Comparison of ENCODE assay signal across 8 cellular contexts in the genomic region with DNA sequence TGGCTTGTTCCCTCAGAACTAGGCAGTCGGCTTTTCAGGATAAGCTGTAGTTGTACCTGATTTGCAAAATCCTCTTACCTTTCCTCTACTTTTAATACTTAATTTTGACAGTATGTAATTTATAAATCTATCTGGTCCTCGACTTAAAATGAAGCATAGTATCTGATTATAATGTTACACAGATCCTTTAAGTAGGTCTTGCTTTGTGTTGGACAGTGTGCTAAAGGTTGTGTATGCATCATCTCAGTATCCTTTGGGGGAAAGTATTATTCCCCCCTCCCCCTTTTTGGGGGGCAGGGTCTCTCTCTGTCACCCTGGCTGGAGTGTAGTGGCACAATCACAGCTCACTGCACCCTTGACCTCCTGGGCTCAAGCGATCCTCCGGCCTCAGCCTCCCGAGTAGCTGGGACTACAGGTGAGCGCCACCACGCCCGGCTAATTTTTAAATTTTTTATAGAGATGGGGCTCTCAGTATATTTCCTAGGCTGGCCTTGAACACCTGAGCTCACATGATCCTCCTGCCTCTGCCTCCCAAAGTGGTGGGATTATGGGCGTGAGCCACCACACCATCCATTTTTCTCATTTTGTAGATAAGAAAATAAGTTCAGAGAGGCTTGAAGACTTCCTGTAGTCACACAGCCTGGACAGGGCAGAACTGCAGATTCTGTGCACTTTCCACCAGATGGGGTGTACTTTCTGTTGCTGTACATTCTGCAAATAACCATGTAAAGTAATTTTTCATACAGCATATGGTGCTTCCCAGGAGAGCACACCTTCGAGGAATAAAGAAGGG. TPM values are rescaled to one million over a fixed set of nuclear protein-coding genes. Genes with fewer than 3 reads are reported as not detected.
DNase-seq lines count a peak whose midpoint lies in the region; ATAC-seq and TF ChIP-seq lines count a peak whose summit lies in the region.

No MANE protein-coding gene starts in this region.

- dilution Hi-C loops in IMR-90 (cut with HindIII; ENCODE audit: low sequenced_read_pairs, unreplicated experiment) = no loop called here

- H3K4me1 ChIP-seq in IMR-90 (ENCODE audit: control insufficient read depth, insufficient read depth, low read length) (no peaks in the 10 kb centered on the region), neural progenitor cell (peaks cover 16% of the 10 kb centered on the region)

- peak overlapping the region; percentile 28; the same call in 1 of the 2 replicates for H2AK5ac ChIP-seq in IMR-90 (ENCODE audit: low read depth, low read length)

- H4K8ac ChIP-seq in IMR-90 (ENCODE audit: low read depth in 2 of 2, low read length in 2 of 2) = peak overlapping the region in 1 of 2 experiments; percentile 66; a peak in 2 of 4 replicates

- peaks cover 40% of the 10 kb centered on the region for H3K4me1 Mint-ChIP-seq in CD4-positive, alpha-beta T cell (ENCODE audit: low read depth)
- peaks cover 15% of the 10 kb centered on the region for H3K4me1 Mint-ChIP-seq in neural progenitor cell

- no peak overlapping the region for H3K14ac ChIP-seq in IMR-90 (replicated peaks; ENCODE audit: low read depth, low read length)

- peak overlapping the region; percentile 70; the same call in 1 of the 2 replicates for H3K23ac ChIP-seq in IMR-90 (ENCODE audit: low read depth, low read length)

- WGBS in IMR-90 (ENCODE audit: extremely low coverage in 2 of 2, insufficient read length in 1 of 2), 2 experiments = no CpG with 5 or more reads among the region's 10 CpGs

- H3K4me3 Mint-ChIP-seq in CD4-positive, alpha-beta T cell = peak overlapping the region; percentile 99
- peak overlapping the region; percentile 98 for H3K4me3 Mint-ChIP-seq in neural progenitor cell

- peak overlapping the region; percentile 36; the same call in 1 of the 2 replicates for H4K91ac ChIP-seq in IMR-90 (ENCODE audit: insufficient read depth, low read depth, low read length)

- H3K9me3 Mint-ChIP-seq in CD4-positive, alpha-beta T cell = no peaks in the 10 kb centered on the region
- no peaks in the 10 kb centered on the region for H3K9me3 Mint-ChIP-seq in neural progenitor cell

- peak overlapping the region; percentile 57 for H2BK5ac ChIP-seq in IMR-90 (ENCODE audit: low read depth, low read length, poor library complexity, severe bottlenecking)

- in situ Hi-C loops in IMR-90 (cut with MboI; ENCODE audit: low sequenced_read_pairs) = no loop called here

- peak overlapping the region; percentile 17; the same call in 1 of the 2 replicates for H3K9ac ChIP-seq in IMR-90 (ENCODE audit: low read depth, low read length)
- no peak overlapping the region for H3K9ac ChIP-seq in neural progenitor cell

- peak overlapping the region; percentile 70 for H3K4ac ChIP-seq in IMR-90 (ENCODE audit: low read depth, low read length)

- intact Hi-C loops in CD4-positive, alpha-beta T cell (cut with DNase I, micrococcal nuclease) = loop anchor here in 1 of 2 experiments (1.0 to 10.0 kb wide), 9 partner anchors 10 to 1149 kb away; partner anchors contain the start of genes ACBD6, IER5, MR1 and QSOX1
- intact Hi-C loops in IMR-90 (cut with micrococcal nuclease) = loop anchor here (5.0 to 10.0 kb wide), 3 partner anchors 69 to 509 kb away; no protein-coding TSS in a partner anchor

- peak overlapping the region; percentile 36; the same call in 1 of the 2 replicates for H2BK120ac ChIP-seq in IMR-90 (ENCODE audit: low read depth, low read length)

- no peak overlapping the region; the same call in 1 of the 2 replicates for H2BK20ac ChIP-seq in IMR-90 (ENCODE audit: low read depth, low read length)

- H3F3A ChIP-seq in neural progenitor cell (ENCODE audit: low read depth) = peaks cover 16% of the 10 kb centered on the region

- peak overlapping the region; percentile 98 for H3K27ac Mint-ChIP-seq in CD4-positive, alpha-beta T cell
- H3K27ac Mint-ChIP-seq in neural progenitor cell = no peak overlapping the region

- H3K27ac ChIP-seq in CD4-positive, alpha-beta T cell (ENCODE audit: low read depth, low read length) = no peak overlapping the region
- H3K27ac ChIP-seq in IMR-90 (ENCODE audit: insufficient read depth, low read length) (no peak overlapping the region), cingulate gyrus (ENCODE audit: low read depth, low read length) (peak overlapping the region; percentile 4), neural progenitor cell (no peak overlapping the region)

- H2AK9ac ChIP-seq in IMR-90 (replicated peaks; ENCODE audit: low read depth, low read length, poor library complexity) = no peak overlapping the region

- H3K79me1 ChIP-seq in IMR-90 (ENCODE audit: low read depth in 1 of 2, low read length in 2 of 2) = peaks cover 0 to 32% of the 10 kb centered on the region in 2 experiments; a peak in 3 of 4 replicates

- 0 out of 3 replicates have a peak overlapping the region, but pooled peaks have one; percentile 31 for H2BK15ac ChIP-seq in IMR-90 (ENCODE audit: low read depth, low read length)

- H3K18ac ChIP-seq in IMR-90 (ENCODE audit: low read depth, low read length) = no peak overlapping the region

- H3K4me3 ChIP-seq in IMR-90 (ENCODE audit: insufficient read depth, low read depth, low read length) (peak overlapping the region; percentile 27; the same call in 1 of the 2 replicates), neural progenitor cell (peak overlapping the region; percentile 82)

- no peak for TF ChIP-seq POLR2A in IMR-90 (IDR thresholded peaks at IDR 0.05; ENCODE audit: low read depth, low read length)

- H3K27me3 Mint-ChIP-seq in CD4-positive, alpha-beta T cell = peaks cover 12% of the 10 kb centered on the region
- H3K27me3 Mint-ChIP-seq in neural progenitor cell (ENCODE audit: insufficient read depth, low read depth) = peaks cover 9% of the 10 kb centered on the region

- peaks cover 8% of the 10 kb centered on the region for H3K9me1 ChIP-seq in IMR-90 (ENCODE audit: insufficient read depth, low read length)

- ATAC-seq in CD4-positive, alpha-beta T cell (ENCODE audit: poor library complexity) = no peak
- no peak for ATAC-seq in IMR-90 (ENCODE audit: low read depth)
- no peak for ATAC-seq in HG02870 (IDR thresholded peaks at IDR 0.05; ENCODE audit: unreplicated experiment)
- no peak for ATAC-seq in HG02588 (IDR thresholded peaks at IDR 0.05; ENCODE audit: unreplicated experiment)

- peak overlapping the region; percentile 52; the same call in 1 of the 2 replicates for H3K56ac ChIP-seq in IMR-90 (ENCODE audit: extremely low read depth, insufficient read depth, low read length)

- H2AFZ ChIP-seq in IMR-90 (replicated peaks; ENCODE audit: low read length, poor library complexity) (peak overlapping the region; percentile 69), neural progenitor cell (replicated peaks) (no peak overlapping the region)

- POLR2A ChIA-PET in CD4-positive, alpha-beta T cell (lab: Charles Lee) = interaction anchor here (0.6 to 5.2 kb wide), 7 partner anchors 11 to 125 kb away, joined by 3 to 52 read pairs (median 4); partner anchors contain the start of gene MR1
- POLR2A ChIA-PET in IMR-90 (lab: Charles Lee; ENCODE audit: unreplicated experiment) = no interaction called here

- H3K36me3 Mint-ChIP-seq in CD4-positive, alpha-beta T cell (ENCODE audit: low read depth) = peaks cover 17% of the 10 kb centered on the region
- H3K36me3 Mint-ChIP-seq in neural progenitor cell = peaks cover 2% of the 10 kb centered on the region

- H3K4me2 ChIP-seq in IMR-90 (ENCODE audit: low read depth, low read length) = peak overlapping the region; percentile 73
- H3K4me2 ChIP-seq in neural progenitor cell = peak overlapping the region; percentile 70

- peak overlapping the region; percentile 25; the same call in 1 of the 2 replicates for H4K5ac ChIP-seq in IMR-90 (ENCODE audit: low read depth, low read length)

- H4K20me1 ChIP-seq in IMR-90 (ENCODE audit: insufficient read depth, low read length) = peaks cover 24% of the 10 kb centered on the region; the same call in 1 of the 2 replicates
- peaks cover 33% of the 10 kb centered on the region for H4K20me1 ChIP-seq in neural progenitor cell (ENCODE audit: low read depth)

- no peak for TF ChIP-seq RAD21 in IMR-90 (IDR thresholded peaks at IDR 0.05; ENCODE audit: low read length)

- no peak for DNase-seq in CD4-positive, alpha-beta T cell
- DNase-seq in IMR-90 = no peak
- DNase-seq in neural progenitor cell (ENCODE audit: low spot score) = no peak
- no peak for DNase-seq in KG1 (lab: John Stamatoyannopoulos, UW)
- DNase-seq in NCI-H2081 treated with DMSO at 0.1 percent for 48 hours (lab: John Stamatoyannopoulos, UW) = no peak

- no peak for TF ChIP-seq CTCF in CD4-positive, alpha-beta T cell (IDR thresholded peaks at IDR 0.05)
- TF ChIP-seq CTCF in IMR-90 (conservative IDR thresholded peaks at IDR 0.05; ENCODE audit: low read depth, low read length) = no peak
- no peak for TF ChIP-seq CTCF in neural progenitor cell (IDR thresholded peaks at IDR 0.05)

- CTCF ChIA-PET in CD4-positive, alpha-beta T cell (lab: Charles Lee) = interaction anchor here (1.0 to 2.4 kb wide), 4 partner anchors 14 to 119 kb away, joined by 3 to 11 read pairs (median 4); no protein-coding TSS in a partner anchor
- CTCF ChIA-PET in IMR-90 (lab: Yijun Ruan, JAX) = interaction anchor here (0.6 to 1.4 kb wide), 3 partner anchors 15 to 981 kb away, joined by 3 to 4 read pairs (median 4); no protein-coding TSS in a partner anchor

- no peaks in the 10 kb centered on the region for H3K9me3 ChIP-seq in CD4-positive, alpha-beta T cell (ENCODE audit: control insufficient read depth, low read length)
- H3K9me3 ChIP-seq in IMR-90 (ENCODE audit: control insufficient read depth, insufficient read depth, low read length) (no peaks in the 10 kb centered on the region), neural progenitor cell (ENCODE audit: low read depth) (no peaks in the 10 kb centered on the region)

- peaks cover 40% of the 10 kb centered on the region for H3K79me2 ChIP-seq in neural progenitor cell (ENCODE audit: low read depth)

- H3K27me3 ChIP-seq in CD4-positive, alpha-beta T cell (ENCODE audit: control insufficient read depth, insufficient read depth, low read length) = no peaks in the 10 kb centered on the region
- no peaks in the 10 kb centered on the region for H3K27me3 ChIP-seq in IMR-90 (ENCODE audit: control insufficient read depth, insufficient read depth, low read length)
- H3K27me3 ChIP-seq in neural progenitor cell = no peaks in the 10 kb centered on the region

- BruUV-seq in IMR-90 (replicated peaks; lab: Mats Ljungman, UMichigan) = no TSS peak

- H3K36me3 ChIP-seq in IMR-90 (ENCODE audit: control insufficient read depth, insufficient read depth, low read length) (0 out of 2 replicates have a peak, but pooled peaks cover 2% of the 10 kb centered on the region), neural progenitor cell (no peaks in the 10 kb centered on the region)

RNA-seq across cellular contexts. Expression of gene STX6, which starts 0.8 kb away (rescaled TPM):
- total RNA-seq in CD4-positive, alpha-beta T cell = 1 to 10 TPM; 4.9 to 5.1 TPM
- total RNA-seq in IMR-90 (2012; rRNA removed) = 31.4 and 38.0 TPM in 2 replicates
- polyA plus RNA-seq in IMR-90 (2012; rRNA removed) = 14.5 and 16.0 TPM in 2 replicates
- 8.8 and 10.4 TPM in 2 replicates for polyA plus RNA-seq in IMR-90 (2012; cell fraction: cytosol; rRNA removed)
- 7.2 and 15.5 TPM in 2 replicates for polyA plus RNA-seq in IMR-90 (2012; cell fraction: nucleus; rRNA removed; ENCODE audit: low replicate concordance)
- total RNA-seq in neural progenitor cell (ENCODE audit: low replicate concordance) = 30.8 and 37.0 TPM in 2 replicates

RNA-seq across cellular contexts. Expression of gene MR1, which starts 10.3 kb away (rescaled TPM):
- total RNA-seq in CD4-positive, alpha-beta T cell = 10 to 100 TPM; 16.2 to 18.1 TPM
- 5.0 and 6.1 TPM in 2 replicates for total RNA-seq in IMR-90 (2012; rRNA removed)
- polyA plus RNA-seq in IMR-90 (2012; rRNA removed) = 5.0 and 6.0 TPM in 2 replicates
- polyA plus RNA-seq in IMR-90 (2012; cell fraction: cytosol; rRNA removed) = 2.1 and 3.4 TPM in 2 replicates
- 1.8 and 4.0 TPM in 2 replicates for polyA plus RNA-seq in IMR-90 (2012; cell fraction: nucleus; rRNA removed; ENCODE audit: low replicate concordance)
- total RNA-seq in neural progenitor cell (ENCODE audit: low replicate concordance) = 0.03 TPM in 1 of 2 replicates, not detected in the other
